8 cellular contexts compared by ENCODE assay signal in genomic region chr19:6460099-6460884, GRCh38. TPM values are rescaled to one million over a fixed set of nuclear protein-coding genes. Genes with fewer than 3 reads are reported as not detected.
DNase-seq lines count a peak whose midpoint lies in the region; ATAC-seq and TF ChIP-seq lines count a peak whose summit lies in the region.

No MANE protein-coding gene starts in this region.

- H3K27ac ChIP-seq in duodenal mucosa (ENCODE audit: low read depth, low read length): peak overlapping the region; percentile 88

- H3K4me3 ChIP-seq in duodenal mucosa (ENCODE audit: low read depth in 1 of 2, low read length in 2 of 2): peak overlapping the region; percentile 86 to 96
- peak overlapping the region; percentile 48 for H3K4me3 ChIP-seq in lower leg skin (ENCODE audit: low read depth, poor library complexity, severe bottlenecking)

- WGBS in lower leg skin, 2 donors: 0 to 1% methylated on average over 48 to 55 of the region's 57 CpGs

- H3K4me1 ChIP-seq in duodenal mucosa (ENCODE audit: control insufficient read depth in 1 of 2, insufficient read depth in 2 of 2, low read length in 2 of 2): peaks cover 14 to 15% of the 10 kb centered on the region in 2 donors

- no peaks in the 10 kb centered on the region for H3K27me3 ChIP-seq in duodenal mucosa (ENCODE audit: control insufficient read depth in 1 of 2, insufficient read depth in 2 of 2, low read length in 2 of 2)

- intact Hi-C loops in CD14-positive monocyte (cut with micrococcal nuclease) (no loop called here), lower leg skin (cut with DNase I; ENCODE audit: low total_unique reads) (no loop called here)

- no peaks in the 10 kb centered on the region for H3K9me3 ChIP-seq in duodenal mucosa (ENCODE audit: control insufficient read depth in 1 of 2, low read length in 2 of 2)

- DNase-seq in CD14-positive monocyte (ENCODE audit: low spot score): peak; percentile 89
- peak; percentile 97 for DNase-seq in NCI-H748 (lab: John Stamatoyannopoulos, UW; ENCODE audit: unreplicated experiment)
- peak; percentile 97 to 98 for DNase-seq in activated CD4-positive, alpha-beta T cell treated with anti-CD3 and anti-CD28 coated beads, Interleukin-2, amount 50 U/mL, for 4 hours
- DNase-seq in lower leg skin (ENCODE audit: low spot score in 2 of 2): peak; percentile 93 to 99
- peak; percentile 97 to 98 for DNase-seq in stimulated activated CD4-positive, alpha-beta T cell treated with anti-CD3 and anti-CD28 coated beads, Interleukin-4, amount 100 ng/mL, for 48 hours (ENCODE audit: low read depth in 2 of 2)

- H3K9ac ChIP-seq in duodenal mucosa (ENCODE audit: low read depth in 1 of 2, low read length in 2 of 2): peak overlapping the region; percentile 73 to 86

- TF ChIP-seq CTCF in CD14-positive monocyte (IDR thresholded peaks at IDR 0.05) (no peak), lower leg skin (IDR thresholded peaks at IDR 0.05) (peak in 1 of 3 donors; percentile 17)

- TF ChIP-seq POLR2A in lower leg skin (IDR thresholded peaks at IDR 0.05): no peak

- peaks cover 0 to 6% of the 10 kb centered on the region in 2 donors for H3K36me3 Mint-ChIP-seq in CD14-positive monocyte

- H3K9me3 Mint-ChIP-seq in CD14-positive monocyte: peaks cover 2 to 21% (median 8%) of the 10 kb centered on the region in 7 donors

- peak overlapping the region in 4 of 7 donors; percentile 24 to 79 (median 62) for H3K27ac Mint-ChIP-seq in CD14-positive monocyte

- peak overlapping the region; percentile 92 to 98 for H3K4me3 Mint-ChIP-seq in CD14-positive monocyte

- H3K36me3 ChIP-seq in duodenal mucosa (ENCODE audit: control insufficient read depth in 1 of 2, insufficient read depth in 2 of 2, low read length in 2 of 2): peaks cover 0 to 7% of the 10 kb centered on the region in 2 donors

- H3K4me1 Mint-ChIP-seq in CD14-positive monocyte: peaks cover 14% of the 10 kb centered on the region

- H3K27me3 Mint-ChIP-seq in CD14-positive monocyte (ENCODE audit: low read depth in 3 of 3): peaks cover 33 to 52% (median 43%) of the 10 kb centered on the region in 3 donors

- ATAC-seq in GM19351 (IDR thresholded peaks at IDR 0.05; ENCODE audit: unreplicated experiment) (peak; percentile 62), HG03521 (IDR thresholded peaks at IDR 0.05; ENCODE audit: unreplicated experiment) (peak; percentile 67)

RNA-seq across cellular contexts. Expression of gene SLC25A23, which starts 0.7 kb away (rescaled TPM):
- polyA plus RNA-seq in CD14-positive monocyte: under 1 TPM in 1 of 2 donors, not detected in 1; 0.15 TPM
- total RNA-seq in lower leg skin: 100 to 1,000 TPM in 1 of 4 donors, 10 to 100 TPM in 3; 60.9 to 102 (median 76.0) TPM

RNA-seq across cellular contexts. Expression of gene CRB3, which starts 3.8 kb away (rescaled TPM):
- polyA plus RNA-seq in CD14-positive monocyte: not detected
- total RNA-seq in lower leg skin: 100 to 1,000 TPM in 1 of 4 donors, 10 to 100 TPM in 3; 75.7 to 124 (median 88.7) TPM

RNA-seq across cellular contexts. Expression of gene DENND1C, which starts 21.3 kb away (rescaled TPM):
- polyA plus RNA-seq in CD14-positive monocyte: 10 to 100 TPM; 11.2 to 20.5 TPM
- 1 to 10 TPM in 2 of 4 donors, under 1 TPM in 2; 0.61 to 1.9 (median 1.2) TPM for total RNA-seq in lower leg skin

RNA-seq across cellular contexts. Expression of gene SLC25A41, which starts 26.7 kb away (rescaled TPM):
- not detected for polyA plus RNA-seq in CD14-positive monocyte
- under 1 TPM in 1 of 4 donors, not detected in 3; 0.21 TPM for total RNA-seq in lower leg skin

RNA-seq across cellular contexts. Expression of gene KHSRP, which starts 35.7 kb away (rescaled TPM):
- 1 to 10 TPM; 8.6 to 9.1 TPM for polyA plus RNA-seq in CD14-positive monocyte
- total RNA-seq in lower leg skin: 100 to 1,000 TPM; 116 to 143 (median 131) TPM

Comparison
In these comparisons a context has a peak if more than half of its experiments do, and no peak if none do; other contexts are left out.
1. Peak in every context shown above with its lines: DNase-seq, ATAC-seq, H3K4me3 ChIP-seq and H3K27ac ChIP-seq.